10 cellular contexts compared by ENCODE assay signal in genomic region chr1:245797592-245798366, GRCh38.
DNase-seq lines count a peak whose midpoint lies in the region; ATAC-seq and TF ChIP-seq lines count a peak whose summit lies in the region.
"Had no signal": no experiment of that assay in that cellular context is flagged by ENCODE, and none has a peak within 500 bp of the region (broad histone marks: within the 10 kb centered on the region; RNA-seq: fewer than 3 reads in every experiment).

No MANE protein-coding gene starts in this region.

- no peaks in the 10 kb centered on the region for H3K36me3 ChIP-seq in WERI-Rb-1
- H3K36me3 ChIP-seq in kidney epithelial cell (ENCODE audit: control insufficient read depth, insufficient read depth, low read length) = no peaks in the 10 kb centered on the region
- H3K36me3 ChIP-seq: upper lobe of left lung had no signal

- H3K27me3 ChIP-seq in WERI-Rb-1 (ENCODE audit: insufficient read depth, low read depth, severe bottlenecking) (no peaks in the 10 kb centered on the region), kidney epithelial cell (ENCODE audit: control insufficient read depth, insufficient read depth, low read length) (no peaks in the 10 kb centered on the region)
- H3K27me3 ChIP-seq: upper lobe of left lung had no signal

- H3K9me3 ChIP-seq in WERI-Rb-1 (ENCODE audit: severe bottlenecking) = no peaks in the 10 kb centered on the region
- H3K9me3 ChIP-seq: upper lobe of left lung had no signal

- H3K4me1 Mint-ChIP-seq in Calu3 (ENCODE audit: low read depth, unreplicated experiment) = no peaks in the 10 kb centered on the region

- TF ChIP-seq CTCF in Calu3 (IDR thresholded peaks at IDR 0.05; ENCODE audit: unreplicated experiment) (peak; percentile 38), WERI-Rb-1 (IDR thresholded peaks at IDR 0.05; ENCODE audit: low read depth, low read length) (peak; percentile 52), kidney epithelial cell (IDR thresholded peaks at IDR 0.05; ENCODE audit: insufficient read depth, low read length, poor library complexity, severe bottlenecking) (peak; percentile 37)

- H3K4me3 ChIP-seq in WERI-Rb-1 (ENCODE audit: low read depth, low read length) (no peak overlapping the region), kidney epithelial cell (ENCODE audit: low read depth, low read length) (no peak overlapping the region)
- H3K4me3 ChIP-seq: upper lobe of left lung had no signal

- H3K27me3 Mint-ChIP-seq in Calu3 (ENCODE audit: unreplicated experiment) = no peaks in the 10 kb centered on the region
- H3K27me3 Mint-ChIP-seq: memory B cell had no signal

- CTCF ChIA-PET in Calu3 (lab: Charles Lee) = interaction anchor here (0.7 to 1.3 kb wide), 2 partner anchors 11 to 15 kb away, joined by 3 read pairs; no protein-coding TSS in a partner anchor

- H3K36me3 Mint-ChIP-seq in Calu3 (ENCODE audit: insufficient read depth, unreplicated experiment) = no peaks in the 10 kb centered on the region

- H3K9me3 Mint-ChIP-seq in Calu3 (ENCODE audit: low read depth, unreplicated experiment) = no peaks in the 10 kb centered on the region
- H3K9me3 Mint-ChIP-seq: memory B cell had no signal

- no peak overlapping the region for H3K27ac Mint-ChIP-seq in Calu3 (ENCODE audit: unreplicated experiment)

- BruUV-seq in Calu3 (replicated peaks; lab: Mats Ljungman, UMichigan) = no TSS peak

- no peak overlapping the region for H3K27ac ChIP-seq in WERI-Rb-1
- H3K27ac ChIP-seq: upper lobe of left lung had no signal

- peak; percentile 23 for DNase-seq in Calu3
- DNase-seq in HT-29 (ENCODE audit: low spot score) = peak; percentile 39
- DNase-seq in WERI-Rb-1 = peak; percentile 61
- no peak for DNase-seq in kidney epithelial cell (ENCODE audit: low read depth)
- DNase-seq in NCI-H2029 treated with DMSO at 0.1 percent for 48 hours (lab: John Stamatoyannopoulos, UW) = no peak
- no peak for DNase-seq in ecto neural progenitor cell (ENCODE audit: low spot score)
- no peak for DNase-seq in DMS79 (lab: John Stamatoyannopoulos, UW)

- intact Hi-C loops in Calu3 (cut with micrococcal nuclease; ENCODE audit: unreplicated experiment) = no loop called here

- ATAC-seq in HG02571 (IDR thresholded peaks at IDR 0.05; ENCODE audit: unreplicated experiment) = no peak

- no peak overlapping the region for H3K4me3 Mint-ChIP-seq in Calu3 (ENCODE audit: low read depth, unreplicated experiment)
- H3K4me3 Mint-ChIP-seq: memory B cell had no signal

Comparison
In these comparisons a context has a peak if more than half of its experiments do, and no peak if none do; other contexts are left out.
1. DNase-seq: peak in Calu3 (single experiment), HT-29 (single experiment) and WERI-Rb-1 (single experiment); none in kidney epithelial cell (single experiment), NCI-H2029 treated with DMSO at 0.1 percent for 48 hours (single experiment), ecto neural progenitor cell (single experiment) and DMS79 (single experiment).
2. Peak in every context shown above with its lines, with median percentiles within 50 percentile points of each other: CTCF ChIP-seq.